1 cellular context compared by ENCODE assay signal in the genomic region with DNA sequence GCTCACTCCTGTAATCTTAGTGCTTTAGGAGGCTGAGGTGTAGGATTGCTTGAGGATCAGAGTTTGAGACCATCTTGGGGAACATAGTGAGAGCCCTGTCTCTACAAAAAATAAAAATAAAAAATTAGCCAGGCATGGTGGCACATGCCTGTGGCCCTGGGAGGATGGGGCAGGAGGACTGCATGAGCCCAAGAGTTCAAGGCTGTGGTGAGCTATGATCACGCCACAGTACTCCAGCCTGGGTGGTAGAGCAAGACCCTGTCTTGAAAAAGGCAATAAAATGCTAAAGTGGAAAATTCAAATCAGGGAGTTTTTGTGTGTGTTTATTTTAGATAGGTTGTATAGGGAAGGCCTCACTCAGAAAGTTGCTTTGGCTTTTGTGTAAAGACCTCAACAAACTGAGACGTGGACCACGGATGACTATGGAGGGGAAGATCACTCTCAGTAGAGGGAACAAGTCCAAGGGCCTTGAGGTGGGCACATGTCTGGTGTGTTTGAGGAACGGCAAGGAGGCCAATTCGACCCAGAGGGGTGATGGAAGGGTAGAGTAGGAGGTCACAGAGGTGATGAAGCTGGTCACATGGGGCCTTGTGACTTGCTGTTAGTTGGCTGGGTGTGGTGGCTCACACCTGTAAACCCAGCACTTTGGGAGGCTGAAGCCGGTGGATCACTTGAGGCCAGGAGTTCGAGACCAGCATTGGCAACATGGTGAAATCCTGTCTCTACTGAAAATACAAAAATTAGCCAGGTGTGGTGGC.
TF ChIP-seq lines count a peak whose summit lies in the region.

No MANE protein-coding gene starts in this region.

TF ChIP-seq in WTC11, 78 proteins besides CTCF, POLR2A, EP300 and RAD21:
- TF ChIP-seq NR1H2 (CRISPR knock-in tag; IDR thresholded peaks at IDR 0.05) (no peak), E2F1 (CRISPR knock-in tag; IDR thresholded peaks at IDR 0.05) (no peak), ZNF138 (CRISPR knock-in tag; conservative IDR thresholded peaks at IDR 0.05) (no peak), ZNF396 (CRISPR knock-in tag; IDR thresholded peaks at IDR 0.05; ENCODE audit: borderline replicate concordance) (no peak), ZNF671 (CRISPR knock-in tag; IDR thresholded peaks at IDR 0.05) (no peak), TCF7 (CRISPR knock-in tag; IDR thresholded peaks at IDR 0.05; ENCODE audit: low read depth) (no peak), SMAD3 (CRISPR knock-in tag; IDR thresholded peaks at IDR 0.05; ENCODE audit: borderline replicate concordance) (no peak), ZNF512 (CRISPR knock-in tag; IDR thresholded peaks at IDR 0.05; ENCODE audit: borderline replicate concordance) (no peak), ZNF219 (CRISPR knock-in tag; IDR thresholded peaks at IDR 0.05; ENCODE audit: borderline replicate concordance) (no peak), JAZF1 (CRISPR knock-in tag; IDR thresholded peaks at IDR 0.05) (no peak), EMX1 (CRISPR knock-in tag; IDR thresholded peaks at IDR 0.05) (no peak), TEAD4 (CRISPR knock-in tag; IDR thresholded peaks at IDR 0.05) (no peak), TP53 (CRISPR knock-in tag; IDR thresholded peaks at IDR 0.05) (no peak)
- TF ChIP-seq, protein P1, sequence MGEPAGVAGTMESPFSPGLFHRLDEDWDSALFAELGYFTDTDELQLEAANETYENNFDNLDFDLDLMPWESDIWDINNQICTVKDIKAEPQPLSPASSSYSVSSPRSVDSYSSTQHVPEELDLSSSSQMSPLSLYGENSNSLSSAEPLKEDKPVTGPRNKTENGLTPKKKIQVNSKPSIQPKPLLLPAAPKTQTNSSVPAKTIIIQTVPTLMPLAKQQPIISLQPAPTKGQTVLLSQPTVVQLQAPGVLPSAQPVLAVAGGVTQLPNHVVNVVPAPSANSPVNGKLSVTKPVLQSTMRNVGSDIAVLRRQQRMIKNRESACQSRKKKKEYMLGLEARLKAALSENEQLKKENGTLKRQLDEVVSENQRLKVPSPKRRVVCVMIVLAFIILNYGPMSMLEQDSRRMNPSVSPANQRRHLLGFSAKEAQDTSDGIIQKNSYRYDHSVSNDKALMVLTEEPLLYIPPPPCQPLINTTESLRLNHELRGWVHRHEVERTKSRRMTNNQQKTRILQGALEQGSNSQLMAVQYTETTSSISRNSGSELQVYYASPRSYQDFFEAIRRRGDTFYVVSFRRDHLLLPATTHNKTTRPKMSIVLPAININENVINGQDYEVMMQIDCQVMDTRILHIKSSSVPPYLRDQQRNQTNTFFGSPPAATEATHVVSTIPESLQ (CRISPR knock-in tag; IDR thresholded peaks at IDR 0.05), result no peak
- TF ChIP-seq, protein P2, sequence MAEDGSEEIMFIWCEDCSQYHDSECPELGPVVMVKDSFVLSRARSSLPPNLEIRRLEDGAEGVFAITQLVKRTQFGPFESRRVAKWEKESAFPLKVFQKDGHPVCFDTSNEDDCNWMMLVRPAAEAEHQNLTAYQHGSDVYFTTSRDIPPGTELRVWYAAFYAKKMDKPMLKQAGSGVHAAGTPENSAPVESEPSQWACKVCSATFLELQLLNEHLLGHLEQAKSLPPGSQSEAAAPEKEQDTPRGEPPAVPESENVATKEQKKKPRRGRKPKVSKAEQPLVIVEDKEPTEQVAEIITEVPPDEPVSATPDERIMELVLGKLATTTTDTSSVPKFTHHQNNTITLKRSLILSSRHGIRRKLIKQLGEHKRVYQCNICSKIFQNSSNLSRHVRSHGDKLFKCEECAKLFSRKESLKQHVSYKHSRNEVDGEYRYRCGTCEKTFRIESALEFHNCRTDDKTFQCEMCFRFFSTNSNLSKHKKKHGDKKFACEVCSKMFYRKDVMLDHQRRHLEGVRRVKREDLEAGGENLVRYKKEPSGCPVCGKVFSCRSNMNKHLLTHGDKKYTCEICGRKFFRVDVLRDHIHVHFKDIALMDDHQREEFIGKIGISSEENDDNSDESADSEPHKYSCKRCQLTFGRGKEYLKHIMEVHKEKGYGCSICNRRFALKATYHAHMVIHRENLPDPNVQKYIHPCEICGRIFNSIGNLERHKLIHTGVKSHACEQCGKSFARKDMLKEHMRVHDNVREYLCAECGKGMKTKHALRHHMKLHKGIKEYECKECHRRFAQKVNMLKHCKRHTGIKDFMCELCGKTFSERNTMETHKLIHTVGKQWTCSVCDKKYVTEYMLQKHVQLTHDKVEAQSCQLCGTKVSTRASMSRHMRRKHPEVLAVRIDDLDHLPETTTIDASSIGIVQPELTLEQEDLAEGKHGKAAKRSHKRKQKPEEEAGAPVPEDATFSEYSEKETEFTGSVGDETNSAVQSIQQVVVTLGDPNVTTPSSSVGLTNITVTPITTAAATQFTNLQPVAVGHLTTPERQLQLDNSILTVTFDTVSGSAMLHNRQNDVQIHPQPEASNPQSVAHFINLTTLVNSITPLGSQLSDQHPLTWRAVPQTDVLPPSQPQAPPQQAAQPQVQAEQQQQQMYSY (CRISPR knock-in tag; IDR thresholded peaks at IDR 0.05), result no peak
